Comparison of ENCODE assay signal across 8 cellular contexts in the genomic region with DNA sequence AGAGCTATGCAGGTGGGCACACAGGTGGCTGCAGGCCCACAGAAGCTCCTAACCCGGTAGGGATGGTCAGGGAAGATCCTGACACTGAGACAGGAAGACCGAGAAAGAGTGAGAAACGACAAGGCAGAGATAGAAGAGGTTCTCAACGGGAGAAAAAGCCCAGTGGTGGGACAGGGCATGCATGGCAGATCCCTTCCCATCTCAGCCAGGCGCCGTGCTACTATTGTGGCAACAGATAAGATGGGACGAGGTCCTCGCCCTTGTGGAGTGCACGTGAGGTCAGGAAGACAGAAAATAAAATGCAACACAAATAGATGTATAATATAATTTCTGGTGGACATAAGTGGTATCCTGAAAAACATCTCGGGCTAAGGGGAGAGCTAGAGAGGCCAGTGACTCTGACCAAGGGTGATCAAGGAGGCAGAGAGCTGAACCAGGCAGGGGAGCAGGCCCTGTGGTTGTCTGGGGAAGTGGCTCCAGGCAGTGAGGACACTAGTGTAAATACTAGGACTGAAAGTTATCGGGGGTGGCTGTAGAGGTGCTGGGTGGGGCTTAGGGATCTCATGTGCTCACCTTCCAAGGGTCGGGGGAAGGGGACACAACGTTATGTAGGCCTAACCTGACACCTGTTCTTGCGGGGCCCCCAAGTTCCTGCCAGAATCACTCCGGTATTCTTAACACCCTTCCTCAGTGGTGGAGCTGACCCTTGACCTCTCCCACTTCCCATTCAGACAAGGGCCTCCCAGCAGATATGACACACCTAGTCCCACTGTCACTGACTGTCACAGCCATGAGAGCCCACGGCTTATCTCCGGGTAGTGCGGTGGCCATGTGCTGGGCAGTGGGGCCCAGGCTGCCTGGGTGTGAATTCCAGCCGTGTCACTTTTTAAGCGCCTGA. TPM values are rescaled to one million over a fixed set of nuclear protein-coding genes. Genes with fewer than 3 reads are reported as not detected.
DNase-seq lines count a peak whose midpoint lies in the region; ATAC-seq and TF ChIP-seq lines count a peak whose summit lies in the region.

No MANE protein-coding gene starts in this region.

- TF ChIP-seq CTCF in fibroblast of mammary gland (conservative IDR thresholded peaks at IDR 0.05; ENCODE audit: control insufficient read depth, insufficient read depth, low read depth, low read length) = no peak
- TF ChIP-seq CTCF in progenitor cell of endocrine pancreas (IDR thresholded peaks at IDR 0.05; ENCODE audit: unreplicated experiment) = no peak

- ATAC-seq in T-helper 17 cell (no peak), HG02938 (IDR thresholded peaks at IDR 0.05; ENCODE audit: unreplicated experiment) (no peak)

- H3K36me3 Mint-ChIP-seq in T-helper 17 cell (ENCODE audit: low read depth) (peaks cover 4% of the 10 kb centered on the region), progenitor cell of endocrine pancreas (ENCODE audit: insufficient read depth) (peaks cover 18% of the 10 kb centered on the region)

- H3K4me3 Mint-ChIP-seq in T-helper 17 cell = peak overlapping the region; percentile 81
- H3K4me3 Mint-ChIP-seq in progenitor cell of endocrine pancreas (ENCODE audit: low read depth) = peak overlapping the region; percentile 73

- no peaks in the 10 kb centered on the region for H3K27me3 ChIP-seq in HAP-1 (ENCODE audit: low read depth)

- peaks cover 34% of the 10 kb centered on the region for H3K36me3 ChIP-seq in HAP-1 (replicated peaks)

- H3K4me1 ChIP-seq in HAP-1 = peaks cover 3% of the 10 kb centered on the region; the same call in 1 of the 2 replicates

- in situ Hi-C loops in HAP-1 (cut with MboI; ENCODE audit: low sequenced_read_pairs) = loop anchor here (5.0 kb wide), 1 partner anchor 300 kb away; no protein-coding TSS in a partner anchor

- H3K4me3 ChIP-seq in HAP-1 (peak overlapping the region; percentile 62), fibroblast of mammary gland (ENCODE audit: control insufficient read depth, low read depth, low read length) (peak overlapping the region; percentile 76)

- DNase-seq in HAP-1 (ENCODE audit: low spot score in 2 of 2) (peak in 1 of 2 experiments; percentile 22), T-helper 17 cell (no peak), fibroblast of mammary gland (ENCODE audit: low read depth) (no peak), progenitor cell of endocrine pancreas (ENCODE audit: low spot score, unreplicated experiment) (no peak), hippocampal formation (lab: John Stamatoyannopoulos, UW) (no peak)
- no peak for DNase-seq in activated effector memory CD4-positive, alpha-beta T cell treated with Interleukin-2 at 50 U/mL for 16 hours
- no peak for DNase-seq in stimulated activated CD4-positive, alpha-beta T cell treated with anti-CD3 and anti-CD28 coated beads, Interleukin-2, amount 100 ng/mL, for 48 hours

- H3K9me3 Mint-ChIP-seq in progenitor cell of endocrine pancreas (ENCODE audit: low read depth) = no peaks in the 10 kb centered on the region

- H3K9me3 ChIP-seq in HAP-1 (peaks cover 3% of the 10 kb centered on the region; the same call in 1 of the 2 replicates), T-helper 17 cell (ENCODE audit: control insufficient read depth, low read length, poor library complexity, severe bottlenecking) (no peaks in the 10 kb centered on the region)

- H3K27me3 Mint-ChIP-seq in T-helper 17 cell (peaks cover 14% of the 10 kb centered on the region), progenitor cell of endocrine pancreas (peaks cover 28% of the 10 kb centered on the region)

- H3K27ac Mint-ChIP-seq in T-helper 17 cell (peak overlapping the region; percentile 84), progenitor cell of endocrine pancreas (peak overlapping the region; percentile 46)

- H3K4me1 Mint-ChIP-seq in T-helper 17 cell (peaks cover 26% of the 10 kb centered on the region), progenitor cell of endocrine pancreas (ENCODE audit: low read depth) (peaks cover 12% of the 10 kb centered on the region)

RNA-seq across cellular contexts. Expression of gene SRXN1, which starts 1.0 kb away (rescaled TPM):
- total RNA-seq in T-helper 17 cell = 1 to 10 TPM; 2.9 to 3.5 TPM
- 12.0 and 13.8 TPM in 2 replicates for total RNA-seq in progenitor cell of endocrine pancreas

RNA-seq across cellular contexts. Expression of gene SCRT2, which starts 23.6 kb away (rescaled TPM):
- total RNA-seq in T-helper 17 cell (not detected), progenitor cell of endocrine pancreas (not detected in 2 replicates)

RNA-seq across cellular contexts. Expression of gene TCF15, which starts 41.9 kb away (rescaled TPM):
- not detected for total RNA-seq in T-helper 17 cell
- total RNA-seq in progenitor cell of endocrine pancreas = not detected in 2 replicates
